Comparison of ENCODE assay signal across 8 cellular contexts in genomic region chr4:158193171-158193749, GRCh38. TPM values are rescaled to one million over a fixed set of nuclear protein-coding genes. Genes with fewer than 3 reads are reported as not detected.
DNase-seq lines count a peak whose midpoint lies in the region; ATAC-seq and TF ChIP-seq lines count a peak whose summit lies in the region.

No MANE protein-coding gene starts in this region.

- peak; percentile 7 for DNase-seq in NCI-H510A treated with DMSO at 0.1 percent for 48 hours (lab: John Stamatoyannopoulos, UW)
- DNase-seq in NCI-H510A (lab: John Stamatoyannopoulos, UW): no peak
- DNase-seq in RWPE2 (ENCODE audit: low spot score): no peak
- peak; percentile 32 for DNase-seq in fibroblast of the aortic adventitia (ENCODE audit: low read depth)
- DNase-seq in retinal pigment epithelial cell (ENCODE audit: low read depth): no peak
- DNase-seq in UCSD-AML1 (lab: John Stamatoyannopoulos, UW; ENCODE audit: unreplicated experiment): no peak

- no peaks in the 10 kb centered on the region for H3K9me3 ChIP-seq in RWPE2 (ENCODE audit: severe bottlenecking)

- H3K27me3 ChIP-seq in RWPE2 (ENCODE audit: insufficient read depth, poor library complexity, severe bottlenecking): no peaks in the 10 kb centered on the region

- ATAC-seq in HG03025 (IDR thresholded peaks at IDR 0.05; ENCODE audit: low FRiP score, unreplicated experiment) (peak; percentile 50), RWPE2 (ENCODE audit: low read depth) (peak; percentile 49; the same call in 1 of the 3 replicates), HG03460 (IDR thresholded peaks at IDR 0.05; ENCODE audit: unreplicated experiment) (no peak)

- TF ChIP-seq CTCF in RWPE2 (IDR thresholded peaks at IDR 0.05; ENCODE audit: poor library complexity, severe bottlenecking) (peak; percentile 79), fibroblast of the aortic adventitia (IDR thresholded peaks at IDR 0.05; ENCODE audit: insufficient read depth, low read length) (peak; percentile 57), retinal pigment epithelial cell (conservative IDR thresholded peaks at IDR 0.05; ENCODE audit: low read depth, low read length) (peak; percentile 62)

- H3K4me3 ChIP-seq in RWPE2 (ENCODE audit: severe bottlenecking) (no peak overlapping the region), fibroblast of the aortic adventitia (ENCODE audit: low read depth, low read length) (no peak overlapping the region), retinal pigment epithelial cell (ENCODE audit: low read length) (no peak overlapping the region)

- H3K4me1 ChIP-seq in RWPE2 (ENCODE audit: insufficient read depth, poor library complexity, severe bottlenecking): no peaks in the 10 kb centered on the region

- no peak overlapping the region for H3K27ac ChIP-seq in RWPE2 (ENCODE audit: poor library complexity, severe bottlenecking)

- H3K36me3 ChIP-seq in RWPE2 (ENCODE audit: low read depth): no peaks in the 10 kb centered on the region

RNA-seq across cellular contexts. Expression of gene TMEM144, which starts 17.0 kb away (rescaled TPM):
- total RNA-seq in fibroblast of the aortic adventitia (ENCODE audit: low replicate concordance): 5.6 and 8.3 TPM in 2 replicates

RNA-seq across cellular contexts. Expression of gene GASK1B, which starts 20.4 kb away (rescaled TPM):
- 22.3 and 37.6 TPM in 2 replicates for total RNA-seq in fibroblast of the aortic adventitia (ENCODE audit: low replicate concordance)

Comparison
In these comparisons a context has a peak if more than half of its experiments do, and no peak if none do; other contexts are left out.
1. DNase-seq: peak in NCI-H510A treated with DMSO at 0.1 percent for 48 hours (single experiment) and fibroblast of the aortic adventitia (single experiment); none in NCI-H510A (single experiment), RWPE2 (single experiment), retinal pigment epithelial cell (single experiment) and UCSD-AML1 (single experiment).
2. Peak in every context shown above with its lines, with median percentiles within 50 percentile points of each other: CTCF ChIP-seq.